In genomic region chr15:73954188-73955145, GRCh38 we compare ENCODE assay signal across 1 cellular context.
TF ChIP-seq lines count a peak whose summit lies in the region.

No MANE protein-coding gene starts in this region.

TF ChIP-seq in GM23338, 12 proteins besides CTCF, POLR2A, EP300 and RAD21:
- TF ChIP-seq REST (IDR thresholded peaks at IDR 0.05; ENCODE audit: unreplicated experiment) (no peak), ZNF331 (CRISPR knock-in tag; IDR thresholded peaks at IDR 0.05; ENCODE audit: low read depth) (no peak), ETS1 (IDR thresholded peaks at IDR 0.05) (no peak), JUNB (IDR thresholded peaks at IDR 0.05; ENCODE audit: unreplicated experiment) (no peak), POLR2AphosphoS5 (IDR thresholded peaks at IDR 0.05; ENCODE audit: low read depth) (no peak), EZH2 (IDR thresholded peaks at IDR 0.05; ENCODE audit: low read depth, unreplicated experiment) (no peak), CREB1 (CRISPR knock-in tag; IDR thresholded peaks at IDR 0.05; ENCODE audit: low read depth) (no peak), ZNF462 (CRISPR knock-in tag; IDR thresholded peaks at IDR 0.05) (no peak), EZH2phosphoT487 (IDR thresholded peaks at IDR 0.05; ENCODE audit: unreplicated experiment) (no peak), STAT1 (IDR thresholded peaks at IDR 0.05; ENCODE audit: unreplicated experiment) (no peak), NANOG (IDR thresholded peaks at IDR 0.05; ENCODE audit: borderline replicate concordance) (no peak)
